In genomic region chr12:119692410-119692809, GRCh38 we compare ENCODE assay signal across 2 cellular contexts.
TF ChIP-seq lines count a peak whose summit lies in the region.

No MANE protein-coding gene starts in this region.

TF ChIP-seq in endothelial cell of umbilical vein, 7 proteins besides CTCF, POLR2A, EP300 and RAD21 (continued from another document):
- peak; percentile 40 for TF ChIP-seq JUN (IDR thresholded peaks at IDR 0.05; ENCODE audit: borderline replicate concordance, insufficient read depth, insufficient read length, low read depth)
- TF ChIP-seq MYC (IDR thresholded peaks at IDR 0.05; ENCODE audit: low read depth, low read length): no peak
- TF ChIP-seq MAX (IDR thresholded peaks at IDR 0.05; ENCODE audit: insufficient read depth, insufficient read length): no peak
- no peak for TF ChIP-seq GATA2 (IDR thresholded peaks at IDR 0.05; ENCODE audit: insufficient read depth, insufficient read length, low read depth, low read length)

TF ChIP-seq in WTC11, 78 proteins besides CTCF, POLR2A, EP300 and RAD21 (continued from another document):
- TF ChIP-seq E2F5 (CRISPR knock-in tag; IDR thresholded peaks at IDR 0.05): no peak
- TF ChIP-seq CREB1 (CRISPR knock-in tag; IDR thresholded peaks at IDR 0.05): no peak
- TF ChIP-seq, protein P1, sequence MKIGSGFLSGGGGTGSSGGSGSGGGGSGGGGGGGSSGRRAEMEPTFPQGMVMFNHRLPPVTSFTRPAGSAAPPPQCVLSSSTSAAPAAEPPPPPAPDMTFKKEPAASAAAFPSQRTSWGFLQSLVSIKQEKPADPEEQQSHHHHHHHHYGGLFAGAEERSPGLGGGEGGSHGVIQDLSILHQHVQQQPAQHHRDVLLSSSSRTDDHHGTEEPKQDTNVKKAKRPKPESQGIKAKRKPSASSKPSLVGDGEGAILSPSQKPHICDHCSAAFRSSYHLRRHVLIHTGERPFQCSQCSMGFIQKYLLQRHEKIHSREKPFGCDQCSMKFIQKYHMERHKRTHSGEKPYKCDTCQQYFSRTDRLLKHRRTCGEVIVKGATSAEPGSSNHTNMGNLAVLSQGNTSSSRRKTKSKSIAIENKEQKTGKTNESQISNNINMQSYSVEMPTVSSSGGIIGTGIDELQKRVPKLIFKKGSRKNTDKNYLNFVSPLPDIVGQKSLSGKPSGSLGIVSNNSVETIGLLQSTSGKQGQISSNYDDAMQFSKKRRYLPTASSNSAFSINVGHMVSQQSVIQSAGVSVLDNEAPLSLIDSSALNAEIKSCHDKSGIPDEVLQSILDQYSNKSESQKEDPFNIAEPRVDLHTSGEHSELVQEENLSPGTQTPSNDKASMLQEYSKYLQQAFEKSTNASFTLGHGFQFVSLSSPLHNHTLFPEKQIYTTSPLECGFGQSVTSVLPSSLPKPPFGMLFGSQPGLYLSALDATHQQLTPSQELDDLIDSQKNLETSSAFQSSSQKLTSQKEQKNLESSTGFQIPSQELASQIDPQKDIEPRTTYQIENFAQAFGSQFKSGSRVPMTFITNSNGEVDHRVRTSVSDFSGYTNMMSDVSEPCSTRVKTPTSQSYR (CRISPR knock-in tag; IDR thresholded peaks at IDR 0.05): no peak
- no peak for TF ChIP-seq ATF1 (CRISPR knock-in tag; IDR thresholded peaks at IDR 0.05)
- no peak for TF ChIP-seq SOX15 (CRISPR knock-in tag; IDR thresholded peaks at IDR 0.05)
- TF ChIP-seq ELF4 (CRISPR knock-in tag; IDR thresholded peaks at IDR 0.05; ENCODE audit: low read depth): no peak
- TF ChIP-seq ZNF317 (CRISPR knock-in tag; IDR thresholded peaks at IDR 0.05; ENCODE audit: borderline replicate concordance, low read depth): no peak
- TF ChIP-seq IRF2 (CRISPR knock-in tag; IDR thresholded peaks at IDR 0.05; ENCODE audit: borderline replicate concordance, low read depth): no peak
- TF ChIP-seq TP53 (CRISPR knock-in tag; IDR thresholded peaks at IDR 0.05): no peak
- no peak for TF ChIP-seq AFF4 (CRISPR knock-in tag; IDR thresholded peaks at IDR 0.05; ENCODE audit: borderline replicate concordance)
- TF ChIP-seq, protein P2, sequence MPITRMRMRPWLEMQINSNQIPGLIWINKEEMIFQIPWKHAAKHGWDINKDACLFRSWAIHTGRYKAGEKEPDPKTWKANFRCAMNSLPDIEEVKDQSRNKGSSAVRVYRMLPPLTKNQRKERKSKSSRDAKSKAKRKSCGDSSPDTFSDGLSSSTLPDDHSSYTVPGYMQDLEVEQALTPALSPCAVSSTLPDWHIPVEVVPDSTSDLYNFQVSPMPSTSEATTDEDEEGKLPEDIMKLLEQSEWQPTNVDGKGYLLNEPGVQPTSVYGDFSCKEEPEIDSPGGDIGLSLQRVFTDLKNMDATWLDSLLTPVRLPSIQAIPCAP (CRISPR knock-in tag; IDR thresholded peaks at IDR 0.05): no peak
